19 cellular contexts compared by ENCODE assay signal in the genomic region with DNA sequence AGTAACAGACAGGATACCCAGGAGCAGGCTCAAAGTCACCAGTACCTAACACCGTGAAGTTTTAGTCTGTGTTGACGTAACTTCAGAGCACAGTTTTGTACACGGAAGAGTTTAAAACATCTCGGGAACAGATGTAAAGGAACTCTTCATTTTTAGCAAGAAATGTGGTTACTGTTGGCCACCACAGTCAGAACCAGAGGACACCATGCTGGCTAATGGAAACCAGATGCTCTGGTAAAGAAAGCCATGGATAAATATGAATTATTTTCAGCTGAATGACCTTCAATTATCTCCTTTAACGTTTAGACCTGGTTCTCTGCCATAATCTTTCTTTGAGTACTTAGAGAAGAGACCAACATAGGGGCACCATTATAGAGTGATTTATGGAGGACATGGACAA.
DNase-seq lines count a peak whose midpoint lies in the region; ATAC-seq, FAIRE-seq and TF ChIP-seq lines count a peak whose summit lies in the region.
"Had no signal": no experiment of that assay in that cellular context is flagged by ENCODE, and none has a peak within 500 bp of the region (broad histone marks: within the 10 kb centered on the region; RNA-seq: fewer than 3 reads in every experiment).

No MANE protein-coding gene starts in this region.

- H3K36me3 Mint-ChIP-seq in astrocyte (ENCODE audit: low read depth, unreplicated experiment): no peaks in the 10 kb centered on the region
- H3K36me3 Mint-ChIP-seq: CD8-positive, alpha-beta memory T cell; memory B cell; naive thymus-derived CD8-positive, alpha-beta T cell had no signal

- H3K4me2 ChIP-seq in astrocyte (ENCODE audit: low read length): no peak overlapping the region
- peak overlapping the region; percentile 43 for H3K4me2 ChIP-seq in hepatocyte

- H3K9me2 ChIP-seq in hepatocyte (replicated peaks; ENCODE audit: insufficient read depth): no peaks in the 10 kb centered on the region

- DNase-seq in AG08396 (ENCODE audit: low spot score) (peak; percentile 23), HFF-Myc (ENCODE audit: extremely low read depth, low read depth) (peak; percentile 71), astrocyte (ENCODE audit: low read depth) (peak; percentile 53), hepatocyte (ENCODE audit: low spot score) (no peak), DMS 273 treated with DMSO at 0.1 percent for 48 hours (lab: John Stamatoyannopoulos, UW) (no peak), DMS 273 (lab: John Stamatoyannopoulos, UW; ENCODE audit: unreplicated experiment) (no peak)
- DNase-seq in stimulated activated CD8-positive, alpha-beta memory T cell treated with anti-CD3 and anti-CD28 coated beads, Interleukin-4, amount 100 ng/mL, for 48 hours: no peak
- DNase-seq: amygdala; CD8-positive, alpha-beta memory T cell; cerebellar nuclear complex; effector memory CD8-positive, alpha-beta T cell; naive thymus-derived CD8-positive, alpha-beta T cell; NCI-H774; PC-3; SIG-M5; small intestine; T-helper 17 cell had no signal

- WGBS in hepatocyte (ENCODE audit: low lambda C conversion rate, missing lambda C conversion rate): 20% methylated on average over 5 of the region's 5 CpGs

- no peaks in the 10 kb centered on the region for H3K27me3 Mint-ChIP-seq in astrocyte (ENCODE audit: low read depth, unreplicated experiment)
- H3K27me3 Mint-ChIP-seq: memory B cell had no signal

- no peaks in the 10 kb centered on the region for H3K9me3 Mint-ChIP-seq in astrocyte (ENCODE audit: unreplicated experiment)
- H3K9me3 Mint-ChIP-seq: effector memory CD8-positive, alpha-beta T cell; memory B cell had no signal

- no peaks in the 10 kb centered on the region for H3K4me1 Mint-ChIP-seq in astrocyte (ENCODE audit: low read depth, unreplicated experiment)
- H3K4me1 Mint-ChIP-seq: CD8-positive, alpha-beta memory T cell; memory B cell; naive thymus-derived CD8-positive, alpha-beta T cell; T-helper 17 cell had no signal

- ATAC-seq in HG03571 (IDR thresholded peaks at IDR 0.05; ENCODE audit: unreplicated experiment): no peak
- ATAC-seq: effector memory CD8-positive, alpha-beta T cell; naive thymus-derived CD8-positive, alpha-beta T cell; PC-3; T-helper 17 cell had no signal

- H3K79me2 ChIP-seq in astrocyte (ENCODE audit: insufficient read depth, low read length): no peaks in the 10 kb centered on the region
- no peaks in the 10 kb centered on the region for H3K79me2 ChIP-seq in hepatocyte

- H3K4me3 ChIP-seq in HFF-Myc (replicated peaks; ENCODE audit: low read depth, low read length): no peak overlapping the region
- H3K4me3 ChIP-seq in astrocyte (ENCODE audit: insufficient read depth, low read depth, low read length): no peak overlapping the region
- H3K4me3 ChIP-seq in hepatocyte: no peak overlapping the region

- H3K36me3 ChIP-seq in astrocyte (ENCODE audit: insufficient read depth, low read length) (no peaks in the 10 kb centered on the region), hepatocyte (replicated peaks; ENCODE audit: insufficient read depth, low read depth) (no peaks in the 10 kb centered on the region)

- no peak overlapping the region for H3K27ac ChIP-seq in astrocyte (ENCODE audit: low read depth, low read length)
- no peak overlapping the region for H3K27ac ChIP-seq in hepatocyte

- TF ChIP-seq CTCF in HFF-Myc (IDR thresholded peaks at IDR 0.05; ENCODE audit: low read depth, low read length, missing control alignments) (no peak), astrocyte (IDR thresholded peaks at IDR 0.05; ENCODE audit: insufficient read depth, low read depth, low read length) (no peak), hepatocyte (IDR thresholded peaks at IDR 0.05; ENCODE audit: poor library complexity) (no peak)

- H3K4me3 Mint-ChIP-seq in astrocyte (ENCODE audit: unreplicated experiment): no peak overlapping the region
- H3K4me3 Mint-ChIP-seq: CD8-positive, alpha-beta memory T cell; effector memory CD8-positive, alpha-beta T cell; memory B cell; naive thymus-derived CD8-positive, alpha-beta T cell; T-helper 17 cell had no signal

- H3K27ac Mint-ChIP-seq in astrocyte (ENCODE audit: unreplicated experiment): no peak overlapping the region
- H3K27ac Mint-ChIP-seq: CD8-positive, alpha-beta memory T cell; effector memory CD8-positive, alpha-beta T cell; memory B cell; naive thymus-derived CD8-positive, alpha-beta T cell; T-helper 17 cell had no signal

- no peak overlapping the region for H2AFZ ChIP-seq in astrocyte (ENCODE audit: low read depth, low read length)
- peak overlapping the region; percentile 7 for H2AFZ ChIP-seq in hepatocyte

- H3K4me1 ChIP-seq in astrocyte (ENCODE audit: insufficient read depth, low read length) (no peaks in the 10 kb centered on the region), hepatocyte (ENCODE audit: insufficient read depth) (peaks cover 7% of the 10 kb centered on the region)

- H4K20me1 ChIP-seq in astrocyte (ENCODE audit: insufficient read depth, low read length) (no peaks in the 10 kb centered on the region), hepatocyte (ENCODE audit: insufficient read depth, poor library complexity, severe bottlenecking) (no peaks in the 10 kb centered on the region)

- H3K9me3 ChIP-seq in astrocyte (ENCODE audit: insufficient read depth, low read depth, low read length) (no peaks in the 10 kb centered on the region), hepatocyte (ENCODE audit: low read depth) (no peaks in the 10 kb centered on the region)

- FAIRE-seq in astrocyte (lab: Jason Lieb, UNC): no peak
- FAIRE-seq: small intestine had no signal

- no peaks in the 10 kb centered on the region for H3K27me3 ChIP-seq in astrocyte (ENCODE audit: insufficient read depth, low read length)
- H3K27me3 ChIP-seq in hepatocyte: no peaks in the 10 kb centered on the region

- no peak overlapping the region for H3K9ac ChIP-seq in astrocyte (ENCODE audit: low read length)

Comparison
In these comparisons a context has a peak if more than half of its experiments do, and no peak if none do; other contexts are left out.
1. DNase-seq: peak in AG08396 (single experiment), HFF-Myc (single experiment) and astrocyte (single experiment); none in hepatocyte (single experiment), stimulated activated CD8-positive, alpha-beta memory T cell treated with anti-CD3 and anti-CD28 coated beads, Interleukin-4, amount 100 ng/mL, for 48 hours (single experiment), DMS 273 treated with DMSO at 0.1 percent for 48 hours (single experiment) and DMS 273 (single experiment).